2 cellular contexts compared by ENCODE assay signal in genomic region chr5:180644825-180645608, GRCh38.
TF ChIP-seq lines count a peak whose summit lies in the region.

No MANE protein-coding gene starts in this region.

TF ChIP-seq in SK-N-SH, 30 proteins besides CTCF, POLR2A, EP300 and RAD21 (continued from another document):
- TF ChIP-seq USF1 (IDR thresholded peaks at IDR 0.05; ENCODE audit: borderline replicate concordance, low read depth) (no peak), YY1 (IDR thresholded peaks at IDR 0.05; ENCODE audit: low read depth) (no peak), ELF1 (IDR thresholded peaks at IDR 0.05) (no peak), JUND (IDR thresholded peaks at IDR 0.05) (no peak), RFX5 (IDR thresholded peaks at IDR 0.05; ENCODE audit: low read length) (no peak), MAX (IDR thresholded peaks at IDR 0.05; ENCODE audit: low read depth) (no peak), RXRA (IDR thresholded peaks at IDR 0.05; ENCODE audit: borderline replicate concordance, low read depth) (no peak)

TF ChIP-seq in SK-N-SH treated with all-trans-retinoic acid at 6 μM for 48 hours, 23 proteins besides CTCF, POLR2A, EP300 and RAD21 (continued from another document):
- TF ChIP-seq CREB5 (CRISPR knock-in tag; IDR thresholded peaks at IDR 0.05; ENCODE audit: low read depth): no peak
- no peak for TF ChIP-seq ZFP30 (CRISPR knock-in tag; IDR thresholded peaks at IDR 0.05)
- no peak for TF ChIP-seq TSHZ2 (CRISPR knock-in tag; IDR thresholded peaks at IDR 0.05)
- TF ChIP-seq ZC3H10 (CRISPR knock-in tag; IDR thresholded peaks at IDR 0.05): no peak
- no peak for TF ChIP-seq TCF4 (CRISPR knock-in tag; IDR thresholded peaks at IDR 0.05; ENCODE audit: borderline replicate concordance)
- TF ChIP-seq ISL1 (CRISPR knock-in tag; IDR thresholded peaks at IDR 0.05): no peak
- no peak for TF ChIP-seq CSDC2 (CRISPR knock-in tag; IDR thresholded peaks at IDR 0.05)
- no peak for TF ChIP-seq PPARA (CRISPR knock-in tag; IDR thresholded peaks at IDR 0.05; ENCODE audit: borderline replicate concordance)
- no peak for TF ChIP-seq ZNF565 (CRISPR knock-in tag; conservative IDR thresholded peaks at IDR 0.05; ENCODE audit: low read depth)
- TF ChIP-seq CSRNP3 (CRISPR knock-in tag; IDR thresholded peaks at IDR 0.05): no peak
- TF ChIP-seq ESRRG (CRISPR knock-in tag; IDR thresholded peaks at IDR 0.05): no peak
- no peak for TF ChIP-seq ZFP3 (CRISPR knock-in tag; IDR thresholded peaks at IDR 0.05)
- TF ChIP-seq RARB (CRISPR knock-in tag; IDR thresholded peaks at IDR 0.05): no peak
- no peak for TF ChIP-seq SNAI2 (CRISPR knock-in tag; IDR thresholded peaks at IDR 0.05)
